ENCODE assay signal across 8 cellular contexts in genomic region chr3:171614318-171614967, GRCh38.
DNase-seq lines count a peak whose midpoint lies in the region; ATAC-seq and TF ChIP-seq lines count a peak whose summit lies in the region.

No MANE protein-coding gene starts in this region.

- no TSS peak for BruUV-seq in mammary epithelial cell (replicated peaks; lab: Mats Ljungman, UMichigan)

- H3K4me1 ChIP-seq in HEK293 (ENCODE audit: control insufficient read depth, insufficient read depth, low read length): no peaks in the 10 kb centered on the region
- H3K4me1 ChIP-seq in mammary epithelial cell (ENCODE audit: insufficient read depth, low read length): no peaks in the 10 kb centered on the region

- H4K20me1 ChIP-seq in mammary epithelial cell (ENCODE audit: insufficient read depth, low read length): no peaks in the 10 kb centered on the region

- H3K4me3 ChIP-seq in HEK293 (ENCODE audit: low read depth, low read length) (no peak overlapping the region), mammary epithelial cell (replicated peaks in 1 of 3; ENCODE audit: insufficient read depth in 1 of 3, low read depth in 2 of 3, low read length in 3 of 3) (no peak overlapping the region)

- H2AFZ ChIP-seq in mammary epithelial cell (ENCODE audit: low read depth, low read length): no peak overlapping the region

- H3K79me2 ChIP-seq in mammary epithelial cell (ENCODE audit: insufficient read depth, low read length): no peaks in the 10 kb centered on the region

- TF ChIP-seq CTCF in HEK293 (tag by site-specific recombination; IDR thresholded peaks at IDR 0.05): no peak
- peak; percentile 41 to 54 for TF ChIP-seq CTCF in mammary epithelial cell (conservative IDR thresholded peaks at IDR 0.05 in 1 of 2, IDR thresholded peaks at IDR 0.05 in 1 of 2; ENCODE audit: extremely low read depth in 1 of 2, insufficient read depth in 1 of 2, low read depth in 1 of 2, low read length in 2 of 2)

- in situ Hi-C loops in Caki2 (cut with HindIII; ENCODE audit: low pct_unique_long_range_greater_than_20kb, low sequenced_read_pairs) (no loop called here), mammary epithelial cell (cut with MboI; ENCODE audit: low sequenced_read_pairs in 2 of 2) (no loop called here)

- H3K27ac ChIP-seq in HEK293 (ENCODE audit: extremely low read depth, low read depth, low read length) (no peak overlapping the region), mammary epithelial cell (ENCODE audit: insufficient read depth, low read depth, low read length) (no peak overlapping the region)

- no peaks in the 10 kb centered on the region for H3K9me3 ChIP-seq in HEK293 (ENCODE audit: control insufficient read depth, insufficient read depth, low read depth, low read length)
- no peaks in the 10 kb centered on the region for H3K9me3 ChIP-seq in mammary epithelial cell (replicated peaks; ENCODE audit: insufficient read depth, low read length)

- POLR2A ChIA-PET in HEK293 (lab: Yijun Ruan, JAX): interaction anchor here (0.5 kb wide), 1 partner anchor 663 kb away, joined by 5 read pairs; no protein-coding TSS in a partner anchor

- intact Hi-C loops in mammary epithelial cell (cut with micrococcal nuclease): no loop called here

- ATAC-seq in GM18511 (IDR thresholded peaks at IDR 0.05; ENCODE audit: unreplicated experiment): no peak

- CTCF ChIA-PET in HEK293 (lab: Yijun Ruan, JAX): interaction anchor here (0.6 to 1.9 kb wide), 21 partner anchors 8 to 1130 kb away, joined by 3 to 12 read pairs (median 3); no protein-coding TSS in a partner anchor
- CTCF ChIA-PET in mammary epithelial cell (lab: Charles Lee; ENCODE audit: low non-redundant PET): no interaction called here

- no peak overlapping the region for H3K9ac ChIP-seq in mammary epithelial cell (ENCODE audit: insufficient read depth, low read length)

- WGBS in mammary epithelial cell (ENCODE audit: low coverage, missing lambda C conversion rate): 68% methylated on average over 11 of the region's 12 CpGs

- H3K4me2 ChIP-seq in mammary epithelial cell (ENCODE audit: insufficient read depth, low read depth, low read length): no peak overlapping the region

- peaks cover 0 to 7% of the 10 kb centered on the region in 2 experiments; a peak in 1 of 3 replicates for H3K36me3 ChIP-seq in HEK293 (ENCODE audit: control insufficient read depth in 2 of 2, insufficient read depth in 1 of 2, low read length in 2 of 2)
- H3K36me3 ChIP-seq in mammary epithelial cell (ENCODE audit: insufficient read depth, low read length): no peaks in the 10 kb centered on the region

- DNase-seq in Caki2 (ENCODE audit: low read depth): peak; percentile 35
- peak; percentile 24 for DNase-seq in mammary epithelial cell
- DNase-seq in medulla oblongata (ENCODE audit: extremely low spot score): peak; percentile 67
- DNase-seq in SIG-M5 (lab: John Stamatoyannopoulos, UW): no peak
- DNase-seq in GOT3 (lab: John Stamatoyannopoulos, UW): no peak
- DNase-seq in activated CD8-positive, alpha-beta memory T cell treated with anti-CD3 and anti-CD28 coated beads for 24 hours: no peak

- H3K27me3 ChIP-seq in mammary epithelial cell (ENCODE audit: insufficient read depth, low read length): no peaks in the 10 kb centered on the region

- dilution Hi-C loops in mammary epithelial cell (cut with HindIII; ENCODE audit: low sequenced_read_pairs): no loop called here

TF ChIP-seq in HEK293, 187 proteins besides CTCF, POLR2A, EP300 and RAD21 (continues in another document):
- no peak for TF ChIP-seq ZNF624 (tag by site-specific recombination; IDR thresholded peaks at IDR 0.05)
- TF ChIP-seq ZFHX2 (tag by site-specific recombination; conservative IDR thresholded peaks at IDR 0.05): peak; percentile 90
- no peak for TF ChIP-seq ZNF596 (tag by site-specific recombination; IDR thresholded peaks at IDR 0.05)
- TF ChIP-seq IKZF3 (tag by site-specific recombination; IDR thresholded peaks at IDR 0.05): no peak
- no peak for TF ChIP-seq ZNF623 (tag by site-specific recombination; IDR thresholded peaks at IDR 0.05)
- peak; percentile 70; the same call in 1 of the 2 replicates for TF ChIP-seq ZNF2 (tag by site-specific recombination; IDR thresholded peaks at IDR 0.05)
- 0 out of 2 replicates have a peak, but pooled peaks have one; percentile 39 for TF ChIP-seq ZNF398 (tag by site-specific recombination; IDR thresholded peaks at IDR 0.05)
- no peak for TF ChIP-seq HOXA7 (CRISPR knock-in tag; IDR thresholded peaks at IDR 0.05; ENCODE audit: borderline replicate concordance)
- no peak for TF ChIP-seq ZBTB6 (tag by site-specific recombination; IDR thresholded peaks at IDR 0.05)
- TF ChIP-seq ZNF600 (tag by site-specific recombination; IDR thresholded peaks at IDR 0.05): 0 out of 2 replicates have a peak, but pooled peaks have one; percentile 9
- TF ChIP-seq ZBTB20 (tag by site-specific recombination; IDR thresholded peaks at IDR 0.05): no peak
- 0 out of 2 replicates have a peak, but pooled peaks have one; percentile 17 for TF ChIP-seq ZNF692 (tag by site-specific recombination; IDR thresholded peaks at IDR 0.05)
- TF ChIP-seq ZNF529 (tag by site-specific recombination; IDR thresholded peaks at IDR 0.05; ENCODE audit: insufficient replicate concordance): no peak
- no peak for TF ChIP-seq ZNF248 (tag by site-specific recombination; IDR thresholded peaks at IDR 0.05)
- no peak for TF ChIP-seq MEIS1 (CRISPR knock-in tag; IDR thresholded peaks at IDR 0.05; ENCODE audit: borderline replicate concordance)
- peak; percentile 48 for TF ChIP-seq ZNF654 (tag by site-specific recombination; IDR thresholded peaks at IDR 0.05; ENCODE audit: low read depth)
- no peak for TF ChIP-seq ZNF701 (tag by site-specific recombination; IDR thresholded peaks at IDR 0.05)
- TF ChIP-seq ZNF280C (tag by site-specific recombination; IDR thresholded peaks at IDR 0.05): no peak
- peak; percentile 54; the same call in 1 of the 2 replicates for TF ChIP-seq ZNF660 (tag by site-specific recombination; IDR thresholded peaks at IDR 0.05)

Comparison
In these comparisons a context has a peak if more than half of its experiments do, and no peak if none do; other contexts are left out.
1. DNase-seq: peak in Caki2 (single experiment), mammary epithelial cell (single experiment) and medulla oblongata (single experiment); none in SIG-M5 (single experiment), GOT3 (single experiment) and activated CD8-positive, alpha-beta memory T cell treated with anti-CD3 and anti-CD28 coated beads for 24 hours (single experiment).